ENCODE assay signal across 8 cellular contexts in genomic region chr17:56779898-56780777, GRCh38. TPM values are rescaled to one million over a fixed set of nuclear protein-coding genes. Genes with fewer than 3 reads are reported as not detected.
DNase-seq lines count a peak whose midpoint lies in the region; ATAC-seq and TF ChIP-seq lines count a peak whose summit lies in the region.

No MANE protein-coding gene starts in this region.

- intact Hi-C loops in OCI-LY7 (cut with micrococcal nuclease; ENCODE audit: unreplicated experiment) = loop anchor here (1.0 kb wide), 1 partner anchor 188 kb away; no protein-coding TSS in a partner anchor
- intact Hi-C loops in naive thymus-derived CD4-positive, alpha-beta T cell (cut with micrococcal nuclease) = loop anchor here (1.0 to 10.0 kb wide), 18 partner anchors 17 to 1254 kb away; partner anchors contain the start of gene C17orf67 (in 1 of the 2)

- H3K4me3 ChIP-seq in HUES6 (ENCODE audit: low read depth, low read length) (peak overlapping the region; percentile 38), OCI-LY7 (ENCODE audit: low read depth, low read length, poor library complexity, severe bottlenecking) (peak overlapping the region; percentile 56)
- peak overlapping the region; percentile 62 for H3K4me3 ChIP-seq in naive thymus-derived CD4-positive, alpha-beta T cell (ENCODE audit: low read length)

- H3K27me3 Mint-ChIP-seq in naive thymus-derived CD4-positive, alpha-beta T cell = peaks cover 0 to 5% (median 0%) of the 10 kb centered on the region in 5 donors

- peak overlapping the region; percentile 92 to 100 (median 96) for H3K27ac Mint-ChIP-seq in naive thymus-derived CD4-positive, alpha-beta T cell
- peak overlapping the region; percentile 81 for H3K27ac Mint-ChIP-seq in stimulated activated effector memory CD8-positive, alpha-beta T cell treated with anti-CD3 and anti-CD28 coated beads, Interleukin-12 subunit alpha, Interleukin-12 subunit beta, amount 100 ng/mL, for 72 hours

- H3K27ac ChIP-seq in HUES6 (ENCODE audit: low read depth, low read length) (no peak overlapping the region), OCI-LY7 (ENCODE audit: low read depth, low read length, poor library complexity, severe bottlenecking) (no peak overlapping the region)
- H3K27ac ChIP-seq in naive thymus-derived CD4-positive, alpha-beta T cell (ENCODE audit: low read depth, low read length) = peak overlapping the region; percentile 82

- H4K20me1 ChIP-seq in OCI-LY7 (ENCODE audit: insufficient read depth, low read length) = no peaks in the 10 kb centered on the region

- H3K4me1 Mint-ChIP-seq in naive thymus-derived CD4-positive, alpha-beta T cell = peaks cover 19 to 37% (median 31%) of the 10 kb centered on the region in 7 donors
- H3K4me1 Mint-ChIP-seq in stimulated activated effector memory CD8-positive, alpha-beta T cell treated with anti-CD3 and anti-CD28 coated beads, Interleukin-12 subunit alpha, Interleukin-12 subunit beta, amount 100 ng/mL, for 72 hours = peaks cover 25% of the 10 kb centered on the region

- H3K36me3 ChIP-seq in HUES6 (ENCODE audit: control insufficient read depth, insufficient read depth, low read length) = no peaks in the 10 kb centered on the region
- H3K36me3 ChIP-seq in OCI-LY7 (ENCODE audit: insufficient read depth, low read length) = no peaks in the 10 kb centered on the region
- no peaks in the 10 kb centered on the region for H3K36me3 ChIP-seq in naive thymus-derived CD4-positive, alpha-beta T cell (ENCODE audit: control insufficient read depth in 2 of 3, insufficient read depth in 3 of 3, low read length in 3 of 3)

- peaks cover 39% of the 10 kb centered on the region for H3K27me3 ChIP-seq in HUES6 (ENCODE audit: control insufficient read depth, insufficient read depth, low read length)
- no peaks in the 10 kb centered on the region for H3K27me3 ChIP-seq in naive thymus-derived CD4-positive, alpha-beta T cell (ENCODE audit: control insufficient read depth in 2 of 2, insufficient read depth in 2 of 2, low read length in 2 of 2)

- no peaks in the 10 kb centered on the region for H3K9me3 ChIP-seq in HUES6 (ENCODE audit: control insufficient read depth, insufficient read depth, low read depth, low read length)
- H3K9me3 ChIP-seq in OCI-LY7 (ENCODE audit: low read length) = no peaks in the 10 kb centered on the region
- H3K9me3 ChIP-seq in naive thymus-derived CD4-positive, alpha-beta T cell (ENCODE audit: control insufficient read depth in 2 of 3, low read length in 3 of 3) = no peaks in the 10 kb centered on the region

- no peaks in the 10 kb centered on the region for H3K79me2 ChIP-seq in OCI-LY7 (ENCODE audit: insufficient read depth, low read depth, low read length)

- ATAC-seq in GM21526 (IDR thresholded peaks at IDR 0.05; ENCODE audit: low FRiP score, unreplicated experiment) (peak; percentile 89), esophagus mucosa (peak; percentile 98)
- peak; percentile 99 for ATAC-seq in naive thymus-derived CD4-positive, alpha-beta T cell
- ATAC-seq in stimulated activated effector memory CD8-positive, alpha-beta T cell treated with anti-CD3 and anti-CD28 coated beads, Interleukin-12 subunit alpha, Interleukin-12 subunit beta, amount 100 ng/mL, for 72 hours = peak; percentile 97

- CTCF ChIA-PET in OCI-LY7 (lab: Charles Lee; ENCODE audit: unreplicated experiment) = interaction anchor here (0.6 to 0.7 kb wide), 2 partner anchors 9 to 60 kb away, joined by 3 to 4 read pairs; no protein-coding TSS in a partner anchor
- CTCF ChIA-PET in naive thymus-derived CD4-positive, alpha-beta T cell (lab: Charles Lee) = interaction anchor here (0.5 to 4.7 kb wide), 30 partner anchors 9 to 1730 kb away, joined by 3 to 63 read pairs (median 4); partner anchors contain the start of gene NOG

- peak; percentile 95 for TF ChIP-seq CTCF in OCI-LY7 (conservative IDR thresholded peaks at IDR 0.05; ENCODE audit: low read length)

- H3K9me2 ChIP-seq in OCI-LY7 (ENCODE audit: insufficient read depth, low read length) = no peaks in the 10 kb centered on the region

- no peaks in the 10 kb centered on the region for H3K9me3 Mint-ChIP-seq in naive thymus-derived CD4-positive, alpha-beta T cell
- no peaks in the 10 kb centered on the region for H3K9me3 Mint-ChIP-seq in stimulated activated effector memory CD8-positive, alpha-beta T cell treated with anti-CD3 and anti-CD28 coated beads, Interleukin-12 subunit alpha, Interleukin-12 subunit beta, amount 100 ng/mL, for 72 hours

- DNase-seq in DMS114 treated with DMSO at 0.1 percent for 48 hours (lab: John Stamatoyannopoulos, UW; ENCODE audit: unreplicated experiment) (peak; percentile 57), OCI-LY7 (ENCODE audit: low spot score) (peak; percentile 73), activated T-cell treated with anti-CD3 and anti-CD28 coated beads for 48 hours (ENCODE audit: low read depth) (peak; percentile 90)
- DNase-seq in naive thymus-derived CD4-positive, alpha-beta T cell = peak; percentile 81 to 92 (median 88)
- DNase-seq in stimulated activated effector memory CD8-positive, alpha-beta T cell treated with anti-CD3 and anti-CD28 coated beads, Interleukin-12 subunit alpha, Interleukin-12 subunit beta, amount 100 ng/mL, for 72 hours (ENCODE audit: low spot score in 2 of 2) = peak; percentile 95 to 96

- peak overlapping the region; percentile 72 for H3K4me2 ChIP-seq in OCI-LY7 (ENCODE audit: low read length)

- peak overlapping the region; percentile 87 to 99 (median 92) for H3K4me3 Mint-ChIP-seq in naive thymus-derived CD4-positive, alpha-beta T cell
- H3K4me3 Mint-ChIP-seq in stimulated activated effector memory CD8-positive, alpha-beta T cell treated with anti-CD3 and anti-CD28 coated beads, Interleukin-12 subunit alpha, Interleukin-12 subunit beta, amount 100 ng/mL, for 72 hours = peak overlapping the region; percentile 82

- H3K9ac ChIP-seq in HUES6 (ENCODE audit: low read length) = no peak overlapping the region

- peak overlapping the region; percentile 63; the same call in 1 of the 2 replicates for H2AFZ ChIP-seq in OCI-LY7 (ENCODE audit: low read length)

- POLR2A ChIA-PET in OCI-LY7 (lab: Charles Lee) = interaction anchor here (0.6 kb wide), 1 partner anchor 149 kb away, joined by 4 read pairs; no protein-coding TSS in a partner anchor
- POLR2A ChIA-PET in naive thymus-derived CD4-positive, alpha-beta T cell (lab: Charles Lee) = interaction anchor here (0.6 to 2.1 kb wide), 17 partner anchors 9 to 186 kb away, joined by 3 to 27 read pairs (median 4); partner anchors contain the start of gene NOG

- peaks cover 4% of the 10 kb centered on the region for H3K4me1 ChIP-seq in HUES6 (ENCODE audit: control insufficient read depth, insufficient read depth, low read length)
- H3K4me1 ChIP-seq in OCI-LY7 (ENCODE audit: insufficient read depth, low read length, poor library complexity, severe bottlenecking) = peaks cover 10% of the 10 kb centered on the region
- peaks cover 0 to 18% of the 10 kb centered on the region in 2 donors for H3K4me1 ChIP-seq in naive thymus-derived CD4-positive, alpha-beta T cell (ENCODE audit: control insufficient read depth in 2 of 2, insufficient read depth in 2 of 2, low read length in 2 of 2)

- no TSS peak for BruUV-seq in OCI-LY7 (replicated peaks; lab: Mats Ljungman, UMichigan)

- no peaks in the 10 kb centered on the region for H3K36me3 Mint-ChIP-seq in naive thymus-derived CD4-positive, alpha-beta T cell
- H3K36me3 Mint-ChIP-seq in stimulated activated effector memory CD8-positive, alpha-beta T cell treated with anti-CD3 and anti-CD28 coated beads, Interleukin-12 subunit alpha, Interleukin-12 subunit beta, amount 100 ng/mL, for 72 hours = no peaks in the 10 kb centered on the region

RNA-seq across cellular contexts. Expression of gene C17orf67, which starts 53.6 kb away (rescaled TPM):
- 5.2 and 5.8 TPM in 2 replicates for total RNA-seq in OCI-LY7 (2014; rRNA removed; shearing (Covaris generic))
- total RNA-seq in OCI-LY7 (2022) (5.4 and 6.0 TPM in 2 replicates), esophagus mucosa (0.52 TPM)
- total RNA-seq in naive thymus-derived CD4-positive, alpha-beta T cell = 1 to 10 TPM; 3.6 to 9.1 (median 5.4) TPM
- 1 to 10 TPM; 1.1 to 1.6 TPM for polyA plus RNA-seq in naive thymus-derived CD4-positive, alpha-beta T cell

RNA-seq across cellular contexts. Expression of gene DGKE, which starts 53.8 kb away (rescaled TPM):
- 6.2 and 8.6 TPM in 2 replicates for total RNA-seq in OCI-LY7 (2014; rRNA removed; shearing (Covaris generic))
- total RNA-seq in OCI-LY7 (2022) (21.4 and 26.3 TPM in 2 replicates), esophagus mucosa (3.1 TPM)
- 10 to 100 TPM; 23.7 to 39.2 (median 35.6) TPM for total RNA-seq in naive thymus-derived CD4-positive, alpha-beta T cell
- polyA plus RNA-seq in naive thymus-derived CD4-positive, alpha-beta T cell = 1 to 10 TPM; 5.0 to 7.1 TPM
